1 cellular context compared by ENCODE assay signal in the genomic region with DNA sequence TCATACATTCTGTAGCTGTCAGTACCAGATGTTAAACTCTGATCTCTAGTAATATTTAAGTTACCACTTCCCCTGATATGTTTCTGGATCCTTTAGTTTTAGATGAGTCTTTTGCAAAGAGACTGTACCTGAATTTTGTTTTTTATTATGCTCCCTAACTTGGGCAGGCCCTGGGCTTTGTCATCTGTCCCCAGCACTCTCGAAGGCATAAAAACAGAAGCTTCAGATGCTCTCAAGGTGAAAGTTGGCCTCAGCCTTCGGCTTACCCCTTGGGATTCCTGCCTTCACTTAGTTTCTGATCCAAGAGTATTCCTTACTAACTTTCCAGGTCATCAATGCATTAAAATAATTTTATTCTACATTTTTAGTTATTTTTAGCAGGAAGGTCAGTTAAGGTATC.
TF ChIP-seq lines count a peak whose summit lies in the region.

No MANE protein-coding gene starts in this region.

TF ChIP-seq in endothelial cell of umbilical vein, 7 proteins besides CTCF, POLR2A, EP300 and RAD21:
- TF ChIP-seq FOS (IDR thresholded peaks at IDR 0.05; ENCODE audit: borderline replicate concordance, insufficient read depth, low read length) (no peak), POLR2AphosphoS5 (IDR thresholded peaks at IDR 0.05; ENCODE audit: insufficient read depth, low read depth, low read length) (no peak), MYC (IDR thresholded peaks at IDR 0.05; ENCODE audit: low read depth, low read length) (no peak)
- TF ChIP-seq, protein P1, sequence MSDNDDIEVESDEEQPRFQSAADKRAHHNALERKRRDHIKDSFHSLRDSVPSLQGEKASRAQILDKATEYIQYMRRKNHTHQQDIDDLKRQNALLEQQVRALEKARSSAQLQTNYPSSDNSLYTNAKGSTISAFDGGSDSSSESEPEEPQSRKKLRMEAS (IDR thresholded peaks at IDR 0.05; ENCODE audit: insufficient read depth, insufficient read length), result no peak
